15 cellular contexts compared by ENCODE assay signal in genomic region chr9:122200960-122201635, GRCh38. TPM values are rescaled to one million over a fixed set of nuclear protein-coding genes. Genes with fewer than 3 reads are reported as not detected.
DNase-seq lines count a peak whose midpoint lies in the region; ATAC-seq, FAIRE-seq and TF ChIP-seq lines count a peak whose summit lies in the region.
"Had no signal": no experiment of that assay in that cellular context is flagged by ENCODE, and none has a peak within 500 bp of the region (broad histone marks: within the 10 kb centered on the region; RNA-seq: fewer than 3 reads in every experiment).

No MANE protein-coding gene starts in this region.

- no peaks in the 10 kb centered on the region for H3K4me1 ChIP-seq in K562 (replicated peaks in 1 of 2; ENCODE audit: control insufficient read depth in 2 of 2, insufficient read depth in 2 of 2, low read length in 2 of 2)
- no peaks in the 10 kb centered on the region for H3K4me1 ChIP-seq in body of pancreas
- H3K4me1 ChIP-seq: esophagus squamous epithelium, suprapubic skin had no signal

- POLR2A ChIA-PET in K562 (lab: Yijun Ruan, JAX), result interaction anchor here (0.6 to 1.1 kb wide), 2 partner anchors 22 to 589 kb away, joined by 3 to 4 read pairs; no protein-coding TSS in a partner anchor

- no peak for TF ChIP-seq POLR2A in K562 (conservative IDR thresholded peaks at IDR 0.05)
- no peak for TF ChIP-seq POLR2A in body of pancreas (IDR thresholded peaks at IDR 0.05)

- 74% methylated on average over 8 of the region's 8 CpGs for WGBS in K562 (ENCODE audit: insufficient coverage, low coverage, missing lambda C conversion rate)
- 71 to 85% methylated on average over 8 of the region's 8 CpGs for WGBS in body of pancreas, 2 donors

- H3K27me3 ChIP-seq in K562 (ENCODE audit: control insufficient read depth in 2 of 2, insufficient read depth in 2 of 2, low read length in 2 of 2) (no peaks in the 10 kb centered on the region), body of pancreas (no peaks in the 10 kb centered on the region)

- no TSS peak for BruUV-seq in K562 (replicated peaks; lab: Mats Ljungman, UMichigan)

- no peak for FAIRE-seq in K562 (lab: Jason Lieb, UNC)
- FAIRE-seq: colon had no signal

- TF ChIP-seq EP300 in K562 (IDR thresholded peaks at IDR 0.05; ENCODE audit: low read length), result no peak

- H3K4me3 ChIP-seq in K562, result no peak overlapping the region
- no peak overlapping the region for H3K4me3 ChIP-seq in body of pancreas
- H3K4me3 ChIP-seq: esophagus squamous epithelium, suprapubic skin had no signal

- intact Hi-C loops in K562 (cut with micrococcal nuclease), result no loop called here
- intact Hi-C loops in body of pancreas (cut with DNase I), result no loop called here

- in situ Hi-C loops in KBM-7 (cut with MboI; ENCODE audit: low pct_unique_long_range_greater_than_20kb, low sequenced_read_pairs) (no loop called here), K562 (cut with MboI) (no loop called here)

- H3K9me1 ChIP-seq in K562 (ENCODE audit: control insufficient read depth, insufficient read depth, low read length), result peaks cover under 1% of the 10 kb centered on the region

- H4K20me1 ChIP-seq in K562 (replicated peaks; ENCODE audit: control insufficient read depth, insufficient read depth, low read length), result 0 out of 2 replicates have a peak, but pooled peaks cover 4% of the 10 kb centered on the region

- no peak for ATAC-seq in K562
- no peak for ATAC-seq in HG03135 (IDR thresholded peaks at IDR 0.05; ENCODE audit: unreplicated experiment)
- no peak for ATAC-seq in HG03342 (IDR thresholded peaks at IDR 0.05; ENCODE audit: unreplicated experiment)
- ATAC-seq in body of pancreas, result no peak

- no peak overlapping the region for H3K9ac ChIP-seq in K562 (ENCODE audit: insufficient read depth in 1 of 2, low read depth in 2 of 2, low read length in 2 of 2)

- no peaks in the 10 kb centered on the region for H3K79me2 ChIP-seq in K562 (ENCODE audit: control insufficient read depth, insufficient read depth, low read length)

- H2AFZ ChIP-seq in K562 (ENCODE audit: low read depth, low read length), result no peak overlapping the region

- CTCF ChIA-PET in K562 (lab: Yijun Ruan, JAX; ENCODE audit: low intra/inter-chr PET ratio), result no interaction called here

- H3K36me3 ChIP-seq in K562 (ENCODE audit: control insufficient read depth, insufficient read depth, low read length) (peaks cover 31% of the 10 kb centered on the region; the same call in 2 of the 3 replicates), body of pancreas (replicated peaks in 1 of 2; ENCODE audit: insufficient read depth in 1 of 2, low read depth in 2 of 2) (no peaks in the 10 kb centered on the region)
- H3K36me3 ChIP-seq: esophagus squamous epithelium, suprapubic skin had no signal

- DNase-seq in AG08395 (ENCODE audit: low spot score) (peak; percentile 61), KBM-7 (peak; percentile 26), K562 (ENCODE audit: extremely low read depth in 1 of 4, low spot score in 3 of 4) (no peak), iPS-NIHi7 (ENCODE audit: extremely low spot score) (peak; percentile 12), DMS53 (lab: John Stamatoyannopoulos, UW) (no peak), body of pancreas (no peak)
- DNase-seq: activated CD4-positive, CD25-positive, alpha-beta regulatory T cell treated with anti-CD3 and anti-CD28 coated beads, Interleukin-2, amount 50 U/mL, for 72 hours; esophagus squamous epithelium; NCI-H1105 treated with DMSO at 0.1 percent for 48 hours; NCI-H446 treated with DMSO at 0.1 percent for 48 hours; OCI-M1 had no signal

- H3K4me2 ChIP-seq in K562 (ENCODE audit: insufficient read depth, low read length), result no peak overlapping the region

- H3K27ac ChIP-seq in K562 (ENCODE audit: extremely low read depth, low read depth, low read length) (no peak overlapping the region), body of pancreas (no peak overlapping the region)
- H3K27ac ChIP-seq: esophagus squamous epithelium, suprapubic skin had no signal

- no peak for TF ChIP-seq CTCF in K562 (IDR thresholded peaks at IDR 0.05 in 2 of 3, conservative IDR thresholded peaks at IDR 0.05 in 1 of 3; ENCODE audit: insufficient read depth in 2 of 3, low read depth in 1 of 3, low read length in 3 of 3)
- no peak for TF ChIP-seq CTCF in body of pancreas (IDR thresholded peaks at IDR 0.05)

- H3K9me3 ChIP-seq in K562 (replicated peaks; ENCODE audit: control insufficient read depth, insufficient read depth, low read depth, low read length) (no peaks in the 10 kb centered on the region), body of pancreas (no peaks in the 10 kb centered on the region)
- H3K9me3 ChIP-seq: esophagus squamous epithelium, suprapubic skin had no signal

- no peak for TF ChIP-seq RAD21 in K562 (CRISPR knock-in tag; conservative IDR thresholded peaks at IDR 0.05 in 1 of 2, IDR thresholded peaks at IDR 0.05 in 1 of 2)

TF ChIP-seq in K562, 482 proteins besides CTCF, POLR2A, EP300 and RAD21:
- peak; percentile 84 for TF ChIP-seq ZKSCAN1 (IDR thresholded peaks at IDR 0.05; ENCODE audit: low read depth, low read length)
- TF ChIP-seq ZNF282 (CRISPR knock-in tag; IDR thresholded peaks at IDR 0.05), result no peak

RNA-seq across cellular contexts. Expression of gene LHX6, which starts 27.7 kb away (rescaled TPM):
- 9.0 and 14.1 TPM in 2 replicates for total RNA-seq in K562 (2011; cell fraction: chromatin; rRNA removed; ENCODE audit: low replicate concordance)
- total RNA-seq in K562 (2011; cell fraction: nucleolus; rRNA removed), result 10.5 and 14.0 TPM in 2 replicates
- total RNA-seq in K562 (2011; cell fraction: nucleoplasm; rRNA removed), result 10.1 and 17.3 TPM in 2 replicates
- total RNA-seq in K562 (2014; rRNA removed), result 16.3 and 23.8 TPM in 2 replicates
- total RNA-seq in K562 (2014; rRNA removed; fragmentation: Illumina TruSeq; extraction: Trizol), result 5.1 and 5.4 TPM in 2 replicates
- total RNA-seq in K562 (2015; rRNA removed; fragmentation: Illumina TruSeq; extraction: Trizol), result 7.1 and 8.3 TPM in 2 replicates
- total RNA-seq in K562 (2021), result 13.4 and 14.0 TPM in 2 replicates
- 7.9 and 9.4 TPM in 2 replicates for polyA plus RNA-seq in K562 (2011; rRNA removed)
- 7.8 and 18.0 TPM in 2 replicates for polyA plus RNA-seq in K562 (2011; cell fraction: cytosol; rRNA removed)
- polyA plus RNA-seq in K562 (2011; cell fraction: nucleus; rRNA removed), result 10.5 and 16.5 TPM in 2 replicates
- polyA plus RNA-seq in K562 (2012), result 5.0 and 9.0 TPM in 2 replicates
- polyA plus RNA-seq in K562 (2014; fragmentation: Illumina TruSeq; extraction: Trizol), result 9.5 and 14.8 TPM in 2 replicates
- 1 to 10 TPM; 2.8 to 3.4 TPM for polyA plus RNA-seq in K562 (2014; fragmentation: Nextera tagmentation; extraction: Ambion mirVana)
- 12.0 and 20.9 TPM in 2 replicates for polyA plus RNA-seq in K562 (2014; rRNA removed)
- 5.1 and 5.6 TPM in 2 replicates for polyA minus RNA-seq in K562 (2011; rRNA and poly(A)+ RNA removed)
- polyA minus RNA-seq in K562 (2011; cell fraction: cytosol; rRNA and poly(A)+ RNA removed), result 4.7 and 8.4 TPM in 2 replicates
- 5.2 and 6.5 TPM in 2 replicates for polyA minus RNA-seq in K562 (2011; cell fraction: nucleus; rRNA and poly(A)+ RNA removed)
- total RNA-seq in body of pancreas, result 1 to 10 TPM in 1 of 2 donors, not detected in 1; 2.9 TPM

RNA-seq across cellular contexts. Expression of gene MORN5, which starts 41.4 kb away (rescaled TPM):
- total RNA-seq in K562 (2011; cell fraction: chromatin; rRNA removed; ENCODE audit: low replicate concordance), result not detected in 2 replicates
- total RNA-seq in K562 (2011; cell fraction: nucleolus; rRNA removed), result not detected in 2 replicates
- total RNA-seq in K562 (2011; cell fraction: nucleoplasm; rRNA removed), result not detected in 2 replicates
- total RNA-seq in K562 (2014; rRNA removed), result not detected in 2 replicates
- total RNA-seq in K562 (2014; rRNA removed; fragmentation: Illumina TruSeq; extraction: Trizol), result not detected in 2 replicates
- not detected in 2 replicates for total RNA-seq in K562 (2015; rRNA removed; fragmentation: Illumina TruSeq; extraction: Trizol)
- not detected in 2 replicates for total RNA-seq in K562 (2021)
- polyA plus RNA-seq in K562 (2011; rRNA removed), result not detected in 2 replicates
- polyA plus RNA-seq in K562 (2011; cell fraction: cytosol; rRNA removed), result not detected in 2 replicates
- not detected in 2 replicates for polyA plus RNA-seq in K562 (2011; cell fraction: nucleus; rRNA removed)
- polyA plus RNA-seq in K562 (2012), result not detected in 2 replicates
- not detected in 2 replicates for polyA plus RNA-seq in K562 (2014; fragmentation: Illumina TruSeq; extraction: Trizol)
- polyA plus RNA-seq in K562 (2014; fragmentation: Nextera tagmentation; extraction: Ambion mirVana), result not detected
- not detected in 2 replicates for polyA plus RNA-seq in K562 (2014; rRNA removed)
- polyA minus RNA-seq in K562 (2011; rRNA and poly(A)+ RNA removed), result not detected in 2 replicates
- not detected in 2 replicates for polyA minus RNA-seq in K562 (2011; cell fraction: cytosol; rRNA and poly(A)+ RNA removed)
- polyA minus RNA-seq in K562 (2011; cell fraction: nucleus; rRNA and poly(A)+ RNA removed), result not detected in 2 replicates
- not detected for total RNA-seq in body of pancreas
- total RNA-seq: esophagus squamous epithelium, suprapubic skin had no signal

RNA-seq across cellular contexts. Expression of gene NDUFA8, which starts 41.5 kb away (rescaled TPM):
- total RNA-seq in K562 (2011; cell fraction: chromatin; rRNA removed; ENCODE audit: low replicate concordance), result 8.5 and 9.1 TPM in 2 replicates
- total RNA-seq in K562 (2011; cell fraction: nucleolus; rRNA removed), result 14.0 and 14.7 TPM in 2 replicates
- total RNA-seq in K562 (2011; cell fraction: nucleoplasm; rRNA removed), result 15.0 and 20.9 TPM in 2 replicates
- total RNA-seq in K562 (2014; rRNA removed) (105 and 115 TPM in 2 replicates), K562 (2014; rRNA removed; fragmentation: Illumina TruSeq; extraction: Trizol) (105 and 114 TPM in 2 replicates), K562 (2015; rRNA removed; fragmentation: Illumina TruSeq; extraction: Trizol) (122 and 133 TPM in 2 replicates), K562 (2021) (126 and 134 TPM in 2 replicates), body of pancreas (10 to 100 TPM; 11.9 to 16.9 TPM)
- polyA plus RNA-seq in K562 (2011; rRNA removed) (135 and 165 TPM in 2 replicates), K562 (2014; fragmentation: Illumina TruSeq; extraction: Trizol) (198 and 204 TPM in 2 replicates), K562 (2014; fragmentation: Nextera tagmentation; extraction: Ambion mirVana) (100 to 1,000 TPM; 126 to 189 TPM), K562 (2014; rRNA removed) (194 and 212 TPM in 2 replicates)
- polyA plus RNA-seq in K562 (2011; cell fraction: cytosol; rRNA removed), result 122 and 153 TPM in 2 replicates
- 35.7 and 49.8 TPM in 2 replicates for polyA plus RNA-seq in K562 (2011; cell fraction: nucleus; rRNA removed)
- polyA plus RNA-seq in K562 (2012), result 157 and 216 TPM in 2 replicates
- polyA minus RNA-seq in K562 (2011; rRNA and poly(A)+ RNA removed), result 106 and 126 TPM in 2 replicates
- 50.4 and 52.5 TPM in 2 replicates for polyA minus RNA-seq in K562 (2011; cell fraction: cytosol; rRNA and poly(A)+ RNA removed)
- 8.5 and 15.7 TPM in 2 replicates for polyA minus RNA-seq in K562 (2011; cell fraction: nucleus; rRNA and poly(A)+ RNA removed)

Comparison
In these comparisons a context has a peak if more than half of its experiments do, and no peak if none do; other contexts are left out.
1. DNase-seq: peak in AG08395 (single experiment), KBM-7 (single experiment) and iPS-NIHi7 (single experiment); none in K562 (0 of 4), DMS53 (single experiment) and body of pancreas (0 of 4).